ENCODE assay signal across 16 cellular contexts in genomic region chr17:72863511-72864175, GRCh38.
DNase-seq lines count a peak whose midpoint lies in the region; ATAC-seq and TF ChIP-seq lines count a peak whose summit lies in the region.
"Had no signal": no experiment of that assay in that cellular context is flagged by ENCODE, and none has a peak within 500 bp of the region (broad histone marks: within the 10 kb centered on the region; RNA-seq: fewer than 3 reads in every experiment).

No MANE protein-coding gene starts in this region.

- H3K4me3 Mint-ChIP-seq in neural progenitor cell, result no peak overlapping the region
- H3K4me3 Mint-ChIP-seq: type B pancreatic cell had no signal

- H3K9ac ChIP-seq in neural progenitor cell, result no peak overlapping the region

- intact Hi-C loops in lower lobe of right lung (cut with DNase I) (no loop called here), tibial artery (cut with DNase I; ENCODE audit: low total_unique reads) (no loop called here)

- H3F3A ChIP-seq in neural progenitor cell (ENCODE audit: low read depth), result peaks cover 9% of the 10 kb centered on the region

- TF ChIP-seq CTCF in neural progenitor cell (IDR thresholded peaks at IDR 0.05) (no peak), lower lobe of right lung (IDR thresholded peaks at IDR 0.05) (no peak), tibial artery (IDR thresholded peaks at IDR 0.05) (no peak)

- H3K4me1 Mint-ChIP-seq in neural progenitor cell, result peaks cover 26% of the 10 kb centered on the region

- H2AFZ ChIP-seq in neural progenitor cell (replicated peaks), result no peak overlapping the region

- peak; percentile 54 for ATAC-seq in HG03064 (IDR thresholded peaks at IDR 0.05; ENCODE audit: low read depth, unreplicated experiment)
- ATAC-seq in lower lobe of right lung, result no peak
- ATAC-seq: A549 had no signal

- H3K4me3 ChIP-seq in neural progenitor cell (no peak overlapping the region), lower lobe of right lung (no peak overlapping the region), tibial artery (no peak overlapping the region)
- H3K4me3 ChIP-seq: A549, skin epidermis had no signal

- DNase-seq in NCI-H748 (lab: John Stamatoyannopoulos, UW; ENCODE audit: unreplicated experiment), result peak; percentile 34
- DNase-seq in NCI-H748 treated with DMSO at 0.1 percent for 48 hours (lab: John Stamatoyannopoulos, UW), result no peak
- peak; percentile 3 for DNase-seq in GM19240 (ENCODE audit: insufficient read length, low spot score)
- DNase-seq in neural progenitor cell (ENCODE audit: low spot score), result peak; percentile 18
- DNase-seq in lower lobe of right lung, result no peak
- no peak for DNase-seq in RPMI8226
- no peak for DNase-seq in tibial artery
- DNase-seq: amygdala, cortex of kidney, mesenchymal stem cell, MM.1S had no signal

- no peaks in the 10 kb centered on the region for H3K36me3 ChIP-seq in neural progenitor cell
- no peaks in the 10 kb centered on the region for H3K36me3 ChIP-seq in lower lobe of right lung
- H3K36me3 ChIP-seq in tibial artery, result peaks cover 0 to 4% (median 0%) of the 10 kb centered on the region in 3 donors

- peaks cover 10% of the 10 kb centered on the region for H3K9me3 Mint-ChIP-seq in neural progenitor cell

- no peaks in the 10 kb centered on the region for H4K20me1 ChIP-seq in neural progenitor cell (ENCODE audit: low read depth)

- H3K36me3 Mint-ChIP-seq in neural progenitor cell, result peaks cover 2% of the 10 kb centered on the region

- peaks cover 18% of the 10 kb centered on the region for H3K4me1 ChIP-seq in neural progenitor cell
- H3K4me1 ChIP-seq in lower lobe of right lung, result no peaks in the 10 kb centered on the region
- no peaks in the 10 kb centered on the region for H3K4me1 ChIP-seq in tibial artery
- H3K4me1 ChIP-seq: A549 had no signal

- H3K9me3 ChIP-seq in neural progenitor cell (ENCODE audit: low read depth) (peaks cover 7% of the 10 kb centered on the region), lower lobe of right lung (no peaks in the 10 kb centered on the region), tibial artery (no peaks in the 10 kb centered on the region)
- H3K9me3 ChIP-seq: A549, neutrophil had no signal

- H3K4me2 ChIP-seq in neural progenitor cell, result no peak overlapping the region
- H3K4me2 ChIP-seq: A549 had no signal

- H3K27me3 ChIP-seq in neural progenitor cell (no peaks in the 10 kb centered on the region), lower lobe of right lung (ENCODE audit: low read depth) (no peaks in the 10 kb centered on the region), tibial artery (no peaks in the 10 kb centered on the region)
- H3K27me3 ChIP-seq: neutrophil had no signal

- no peaks in the 10 kb centered on the region for H3K79me2 ChIP-seq in neural progenitor cell (ENCODE audit: low read depth)

- no peak overlapping the region for H3K27ac Mint-ChIP-seq in neural progenitor cell
- H3K27ac Mint-ChIP-seq: type B pancreatic cell had no signal

- H3K27ac ChIP-seq in neural progenitor cell (no peak overlapping the region), lower lobe of right lung (no peak overlapping the region), tibial artery (no peak overlapping the region)
- H3K27ac ChIP-seq: A549, neutrophil, skin epidermis had no signal

- peaks cover 3% of the 10 kb centered on the region for H3K27me3 Mint-ChIP-seq in neural progenitor cell (ENCODE audit: insufficient read depth, low read depth)
- H3K27me3 Mint-ChIP-seq: type B pancreatic cell had no signal

Comparison
In these comparisons a context has a peak if more than half of its experiments do, and no peak if none do; other contexts are left out.
1. DNase-seq: peak in NCI-H748 (single experiment), GM19240 (single experiment) and neural progenitor cell (single experiment); none in NCI-H748 treated with DMSO at 0.1 percent for 48 hours (single experiment), lower lobe of right lung (single experiment), RPMI8226 (single experiment) and tibial artery (0 of 2).